In genomic region chr1:178944729-178945128, GRCh38 we compare ENCODE assay signal across 1 cellular context.
TF ChIP-seq lines count a peak whose summit lies in the region.

No MANE protein-coding gene starts in this region.

TF ChIP-seq in GM23338, 12 proteins besides CTCF, POLR2A, EP300 and RAD21 (continued from another document):
- TF ChIP-seq, protein P1, sequence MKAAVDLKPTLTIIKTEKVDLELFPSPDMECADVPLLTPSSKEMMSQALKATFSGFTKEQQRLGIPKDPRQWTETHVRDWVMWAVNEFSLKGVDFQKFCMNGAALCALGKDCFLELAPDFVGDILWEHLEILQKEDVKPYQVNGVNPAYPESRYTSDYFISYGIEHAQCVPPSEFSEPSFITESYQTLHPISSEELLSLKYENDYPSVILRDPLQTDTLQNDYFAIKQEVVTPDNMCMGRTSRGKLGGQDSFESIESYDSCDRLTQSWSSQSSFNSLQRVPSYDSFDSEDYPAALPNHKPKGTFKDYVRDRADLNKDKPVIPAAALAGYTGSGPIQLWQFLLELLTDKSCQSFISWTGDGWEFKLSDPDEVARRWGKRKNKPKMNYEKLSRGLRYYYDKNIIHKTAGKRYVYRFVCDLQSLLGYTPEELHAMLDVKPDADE (IDR thresholded peaks at IDR 0.05) = no peak
- TF ChIP-seq ZNF462 (CRISPR knock-in tag; IDR thresholded peaks at IDR 0.05) (no peak), ZNF114 (CRISPR knock-in tag; IDR thresholded peaks at IDR 0.05) (no peak), JUNB (IDR thresholded peaks at IDR 0.05; ENCODE audit: unreplicated experiment) (no peak), CREB1 (CRISPR knock-in tag; IDR thresholded peaks at IDR 0.05; ENCODE audit: low read depth) (no peak), ZNF331 (CRISPR knock-in tag; IDR thresholded peaks at IDR 0.05; ENCODE audit: low read depth) (no peak), POLR2AphosphoS5 (IDR thresholded peaks at IDR 0.05; ENCODE audit: low read depth) (no peak)
